Comparison of ENCODE assay signal across 17 cellular contexts in the genomic region with DNA sequence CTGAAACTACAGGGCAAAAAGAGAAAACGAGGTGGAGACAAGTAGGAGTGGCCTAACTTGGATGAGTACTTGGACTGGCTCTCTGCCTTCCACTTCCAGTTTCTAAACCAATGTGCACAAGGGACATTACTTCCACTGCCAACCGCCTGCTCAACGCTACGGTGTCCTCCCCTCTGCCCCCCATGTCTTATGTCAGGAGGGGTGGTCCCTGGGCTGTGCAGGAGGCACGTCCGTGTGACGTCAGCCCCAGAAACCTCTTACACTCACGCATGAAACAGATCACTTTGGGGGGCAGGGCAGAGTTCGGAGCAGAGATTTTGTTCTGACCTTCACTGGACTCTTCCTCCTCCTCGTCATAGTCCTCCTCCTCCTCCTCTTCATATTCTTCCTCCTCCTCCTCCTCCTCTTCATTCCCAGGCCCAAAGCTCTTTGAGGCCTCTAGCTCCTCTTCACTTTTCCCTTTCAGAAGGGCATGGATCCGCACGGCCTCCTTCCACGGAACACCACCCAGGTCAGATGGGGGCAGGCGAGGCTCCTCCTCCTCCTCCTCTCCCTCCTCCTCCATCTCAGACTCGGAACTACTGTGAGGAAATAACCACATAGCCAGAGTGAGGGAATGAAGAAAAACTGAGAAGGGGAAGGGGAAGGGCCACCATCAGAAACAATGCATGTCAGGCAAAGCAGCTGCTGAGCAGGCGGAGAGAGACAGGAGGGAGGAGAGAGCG. TPM values are rescaled to one million over a fixed set of nuclear protein-coding genes. Genes with fewer than 3 reads are reported as not detected.
DNase-seq lines count a peak whose midpoint lies in the region; ATAC-seq and TF ChIP-seq lines count a peak whose summit lies in the region.
"Had no signal": no experiment of that assay in that cellular context is flagged by ENCODE, and none has a peak within 500 bp of the region (broad histone marks: within the 10 kb centered on the region; RNA-seq: fewer than 3 reads in every experiment).

No MANE protein-coding gene starts in this region.

- no peaks in the 10 kb centered on the region for H3K27me3 ChIP-seq in osteoblast (ENCODE audit: insufficient read depth, low read length)
- no peaks in the 10 kb centered on the region for H3K27me3 ChIP-seq in vagina
- H3K27me3 ChIP-seq: SJCRH30, testis had no signal

- H3K27ac ChIP-seq in osteoblast (ENCODE audit: low read depth, low read length): no peak overlapping the region
- H3K27ac ChIP-seq in vagina: peak overlapping the region; percentile 76
- H3K27ac ChIP-seq: SJCRH30, testis had no signal

- H3K4me1 ChIP-seq in osteoblast (ENCODE audit: insufficient read depth, low read length) (no peaks in the 10 kb centered on the region), vagina (peaks cover 27% of the 10 kb centered on the region)
- H3K4me1 ChIP-seq: SJCRH30, testis had no signal

- no peaks in the 10 kb centered on the region for H3K79me2 ChIP-seq in osteoblast (ENCODE audit: insufficient read depth, low read length)

- peak overlapping the region; percentile 69 for H3K27ac Mint-ChIP-seq in activated naive CD4-positive, alpha-beta T cell treated with anti-CD3 and anti-CD28 coated beads, Interleukin-2, amount 50 U/mL, for 24 hours
- no peak overlapping the region for H3K27ac Mint-ChIP-seq in activated naive CD4-positive, alpha-beta T cell treated with anti-CD3 and anti-CD28 coated beads, Interleukin-2, amount 50 U/mL, for 72 hours
- H3K27ac Mint-ChIP-seq in activated T-cell treated with anti-CD3 and anti-CD28 coated beads, Interleukin-2, amount 50 U/mL, for 24 hours: no peak overlapping the region

- H2AFZ ChIP-seq in osteoblast (ENCODE audit: low read length): no peak overlapping the region

- H3K4me2 ChIP-seq in osteoblast (ENCODE audit: insufficient read depth, low read length): peak overlapping the region; percentile 41

- TF ChIP-seq CTCF in foreskin fibroblast (IDR thresholded peaks at IDR 0.05; ENCODE audit: low read depth, low read length) (no peak), osteoblast (IDR thresholded peaks at IDR 0.05; ENCODE audit: extremely low read depth, low read depth, low read length) (no peak), vagina (IDR thresholded peaks at IDR 0.05) (no peak)

- H3K4me3 Mint-ChIP-seq in activated naive CD4-positive, alpha-beta T cell treated with anti-CD3 and anti-CD28 coated beads, Interleukin-2, amount 50 U/mL, for 24 hours: no peak overlapping the region
- H3K4me3 Mint-ChIP-seq in activated T-cell treated with anti-CD3 and anti-CD28 coated beads, Interleukin-2, amount 50 U/mL, for 24 hours: no peak overlapping the region
- H3K4me3 Mint-ChIP-seq: effector memory CD8-positive, alpha-beta T cell had no signal

- H3K4me1 Mint-ChIP-seq in activated naive CD4-positive, alpha-beta T cell treated with anti-CD3 and anti-CD28 coated beads, Interleukin-2, amount 50 U/mL, for 24 hours: peaks cover 8% of the 10 kb centered on the region
- peaks cover 7% of the 10 kb centered on the region for H3K4me1 Mint-ChIP-seq in activated T-cell treated with anti-CD3 and anti-CD28 coated beads, Interleukin-2, amount 50 U/mL, for 24 hours (ENCODE audit: low read depth)

- H3K9me3 Mint-ChIP-seq in activated naive CD4-positive, alpha-beta T cell treated with anti-CD3 and anti-CD28 coated beads, Interleukin-2, amount 50 U/mL, for 24 hours: no peaks in the 10 kb centered on the region
- no peaks in the 10 kb centered on the region for H3K9me3 Mint-ChIP-seq in activated naive CD4-positive, alpha-beta T cell treated with anti-CD3 and anti-CD28 coated beads, Interleukin-2, amount 50 U/mL, for 72 hours
- H3K9me3 Mint-ChIP-seq in activated T-cell treated with anti-CD3 and anti-CD28 coated beads, Interleukin-2, amount 50 U/mL, for 24 hours: no peaks in the 10 kb centered on the region
- H3K9me3 Mint-ChIP-seq: effector memory CD8-positive, alpha-beta T cell had no signal

- intact Hi-C loops in vagina (cut with DNase I): no loop called here

- H3K4me3 ChIP-seq in foreskin fibroblast (ENCODE audit: low read depth in 1 of 2, low read length in 2 of 2) (no peak overlapping the region), osteoblast (ENCODE audit: insufficient read depth, low read length) (no peak overlapping the region), vagina (no peak overlapping the region)
- H3K4me3 ChIP-seq: lung, SJCRH30, testis had no signal

- H4K20me1 ChIP-seq in osteoblast (ENCODE audit: insufficient read depth, low read length): peaks cover 6% of the 10 kb centered on the region

- no peak for ATAC-seq in activated naive CD4-positive, alpha-beta T cell treated with anti-CD3 and anti-CD28 coated beads, Interleukin-2, amount 50 U/mL, for 72 hours
- ATAC-seq: effector memory CD8-positive, alpha-beta T cell had no signal

- no peak for TF ChIP-seq POLR2A in vagina (IDR thresholded peaks at IDR 0.05)

- H3K36me3 ChIP-seq in osteoblast (ENCODE audit: insufficient read depth, low read length) (peaks cover 25% of the 10 kb centered on the region), vagina (no peaks in the 10 kb centered on the region)

- no peaks in the 10 kb centered on the region for H3K27me3 Mint-ChIP-seq in activated naive CD4-positive, alpha-beta T cell treated with anti-CD3 and anti-CD28 coated beads, Interleukin-2, amount 50 U/mL, for 24 hours
- H3K27me3 Mint-ChIP-seq in activated T-cell treated with anti-CD3 and anti-CD28 coated beads, Interleukin-2, amount 50 U/mL, for 24 hours: no peaks in the 10 kb centered on the region
- H3K27me3 Mint-ChIP-seq: effector memory CD8-positive, alpha-beta T cell had no signal

- no peaks in the 10 kb centered on the region for H3K9me3 ChIP-seq in osteoblast (ENCODE audit: low read depth, low read length)
- H3K9me3 ChIP-seq in vagina: no peaks in the 10 kb centered on the region
- H3K9me3 ChIP-seq: SJCRH30, testis had no signal

- no peak for DNase-seq in activated naive CD4-positive, alpha-beta T cell treated with anti-CD3 and anti-CD28 coated beads, Interleukin-2, amount 50 U/mL, for 72 hours (ENCODE audit: low spot score in 2 of 2)
- DNase-seq in foreskin fibroblast (peak; percentile 10 to 30), osteoblast (ENCODE audit: insufficient read length, low spot score, missing footprints) (no peak), vagina (ENCODE audit: extremely low spot score in 2 of 2) (no peak), NCI-H2107 treated with DMSO at 0.1 percent for 48 hours (lab: John Stamatoyannopoulos, UW; ENCODE audit: unreplicated experiment) (no peak), NCI-H345 (lab: John Stamatoyannopoulos, UW) (no peak)
- no peak for DNase-seq in activated T-cell treated with anti-CD3 and anti-CD28 coated beads, Interleukin-2, amount 50 U/mL, for 24 hours
- DNase-seq: activated CD8-positive, alpha-beta memory T cell treated with anti-CD3 and anti-CD28 coated beads, Interleukin-2, amount 50 U/mL, for 48 hours; Calu3; effector memory CD8-positive, alpha-beta T cell; hippocampal formation; NCI-H1417; NCI-H69; SJCRH30; testis had no signal

- no peaks in the 10 kb centered on the region for H3K36me3 Mint-ChIP-seq in activated naive CD4-positive, alpha-beta T cell treated with anti-CD3 and anti-CD28 coated beads, Interleukin-2, amount 50 U/mL, for 24 hours
- H3K36me3 Mint-ChIP-seq in activated naive CD4-positive, alpha-beta T cell treated with anti-CD3 and anti-CD28 coated beads, Interleukin-2, amount 50 U/mL, for 72 hours: no peaks in the 10 kb centered on the region
- H3K36me3 Mint-ChIP-seq in activated T-cell treated with anti-CD3 and anti-CD28 coated beads, Interleukin-2, amount 50 U/mL, for 24 hours (ENCODE audit: low read depth): peaks cover 33% of the 10 kb centered on the region

RNA-seq across cellular contexts. Expression of a gene that starts 57.4 kb away (rescaled TPM):
- total RNA-seq in activated naive CD4-positive, alpha-beta T cell treated with anti-CD3 and anti-CD28 coated beads, Interleukin-2, amount 50 U/mL, for 72 hours: 10 to 100 TPM in 1 of 2 donors, 1 to 10 TPM in 1; 9.8 to 19.0 TPM
- total RNA-seq in osteoblast (16.3 and 21.2 TPM in 2 replicates), vagina (36.3 TPM)

Comparison
In these comparisons a context has a peak if more than half of its experiments do, and no peak if none do; other contexts are left out.
1. DNase-seq: peak in foreskin fibroblast (2 of 2); none in activated naive CD4-positive, alpha-beta T cell treated with anti-CD3 and anti-CD28 coated beads, Interleukin-2, amount 50 U/mL, for 72 hours (0 of 2), osteoblast (single experiment), vagina (0 of 2), activated T-cell treated with anti-CD3 and anti-CD28 coated beads, Interleukin-2, amount 50 U/mL, for 24 hours (single experiment), NCI-H2107 treated with DMSO at 0.1 percent for 48 hours (single experiment) and NCI-H345 (single experiment).